In genomic region chr22:21712751-21713427, GRCh38 we compare ENCODE assay signal across 8 cellular contexts. TPM values are rescaled to one million over a fixed set of nuclear protein-coding genes. Genes with fewer than 3 reads are reported as not detected.
A peak's percentile ranks its signal among the peaks of the same experiment; 100 is the strongest.
DNase-seq lines count a peak whose midpoint lies in the region; ATAC-seq, FAIRE-seq and TF ChIP-seq lines count a peak whose summit lies in the region.

No MANE protein-coding gene starts in this region.

- no peak overlapping the region for H3K4me3 Mint-ChIP-seq in CD4-positive, alpha-beta T cell
- H3K4me3 Mint-ChIP-seq in osteocyte (ENCODE audit: unreplicated experiment) = no peak overlapping the region

- no peaks in the 10 kb centered on the region for H3K36me3 Mint-ChIP-seq in CD4-positive, alpha-beta T cell (ENCODE audit: low read depth)
- peaks cover 2% of the 10 kb centered on the region for H3K36me3 Mint-ChIP-seq in osteocyte (ENCODE audit: unreplicated experiment)

- H3K36me3 ChIP-seq in gastroesophageal sphincter (peaks cover 0 to 20% of the 10 kb centered on the region in 2 donors), tibial nerve (peaks cover 0 to 15% (median 0%) of the 10 kb centered on the region in 3 donors)

- H3K27ac Mint-ChIP-seq in CD4-positive, alpha-beta T cell = no peak overlapping the region
- H3K27ac Mint-ChIP-seq in osteocyte (ENCODE audit: unreplicated experiment) = no peak overlapping the region

- H3K27ac ChIP-seq in CD4-positive, alpha-beta T cell (ENCODE audit: low read depth, low read length) = no peak overlapping the region
- H3K27ac ChIP-seq in gastroesophageal sphincter (peak overlapping the region in 2 of 4 donors; percentile 14 to 62), tibial nerve (peak overlapping the region in 3 of 4 donors; percentile 9 to 80 (median 73))

- H3K4me1 ChIP-seq in gastroesophageal sphincter = peaks cover 0 to 21% (median 7%) of the 10 kb centered on the region in 3 donors
- peaks cover 0 to 22% (median 1%) of the 10 kb centered on the region in 4 donors for H3K4me1 ChIP-seq in tibial nerve

- H3K27me3 Mint-ChIP-seq in CD4-positive, alpha-beta T cell = no peaks in the 10 kb centered on the region
- no peaks in the 10 kb centered on the region for H3K27me3 Mint-ChIP-seq in osteocyte (ENCODE audit: unreplicated experiment)

- H3K9me3 ChIP-seq in CD4-positive, alpha-beta T cell (ENCODE audit: control insufficient read depth, low read length) = no peaks in the 10 kb centered on the region
- no peaks in the 10 kb centered on the region for H3K9me3 ChIP-seq in gastroesophageal sphincter
- H3K9me3 ChIP-seq in tibial nerve = no peaks in the 10 kb centered on the region

- TF ChIP-seq CTCF in CD4-positive, alpha-beta T cell (IDR thresholded peaks at IDR 0.05) = peak; percentile 66
- TF ChIP-seq CTCF in gastroesophageal sphincter (IDR thresholded peaks at IDR 0.05) (peak in 3 of 4 experiments; percentile 81 to 87 (median 85)), osteocyte (IDR thresholded peaks at IDR 0.05) (peak; percentile 84), tibial nerve (IDR thresholded peaks at IDR 0.05) (peak; percentile 65 to 90 (median 83))

- H3K4me3 ChIP-seq in gastroesophageal sphincter = peak overlapping the region in 1 of 2 donors; percentile 10
- H3K4me3 ChIP-seq in tibial nerve = peak overlapping the region in 1 of 4 donors; percentile 10

- POLR2A ChIA-PET in CD4-positive, alpha-beta T cell (lab: Charles Lee) = no interaction called here

- ATAC-seq in CD4-positive, alpha-beta T cell (ENCODE audit: poor library complexity) = peak; percentile 95
- peak; percentile 90 for ATAC-seq in gastroesophageal sphincter
- no peak for ATAC-seq in HG03280 (IDR thresholded peaks at IDR 0.05; ENCODE audit: unreplicated experiment)

- no peaks in the 10 kb centered on the region for H3K27me3 ChIP-seq in CD4-positive, alpha-beta T cell (ENCODE audit: control insufficient read depth, insufficient read depth, low read length)
- H3K27me3 ChIP-seq in gastroesophageal sphincter = no peaks in the 10 kb centered on the region
- no peaks in the 10 kb centered on the region for H3K27me3 ChIP-seq in tibial nerve

- TF ChIP-seq POLR2A in gastroesophageal sphincter (IDR thresholded peaks at IDR 0.05) (no peak), tibial nerve (IDR thresholded peaks at IDR 0.05) (peak in 1 of 2 donors; percentile 13)

- peaks cover 7% of the 10 kb centered on the region for H3K4me1 Mint-ChIP-seq in CD4-positive, alpha-beta T cell (ENCODE audit: low read depth)
- peaks cover 28% of the 10 kb centered on the region for H3K4me1 Mint-ChIP-seq in osteocyte (ENCODE audit: unreplicated experiment)

- no peaks in the 10 kb centered on the region for H3K9me3 Mint-ChIP-seq in CD4-positive, alpha-beta T cell
- no peaks in the 10 kb centered on the region for H3K9me3 Mint-ChIP-seq in osteocyte (ENCODE audit: unreplicated experiment)

- DNase-seq in CD4-positive, alpha-beta T cell = peak; percentile 34 to 54 (median 42)
- peak; percentile 38 for DNase-seq in HK-2 (ENCODE audit: unreplicated experiment)
- peak; percentile 54 for DNase-seq in RCC 7860 (ENCODE audit: low spot score)
- DNase-seq in activated effector memory CD4-positive, alpha-beta T cell treated with anti-CD3 and anti-CD28 coated beads, Interleukin-2, amount 50 U/mL, for 16 hours = peak; percentile 81
- no peak for DNase-seq in osteocyte (ENCODE audit: extremely low spot score, unreplicated experiment)
- DNase-seq in tibial nerve (ENCODE audit: low spot score in 2 of 2) = peak in 1 of 2 donors; percentile 76

- no peak for FAIRE-seq in RCC 7860 (lab: Jason Lieb, UNC)

- TF ChIP-seq EP300 in gastroesophageal sphincter (IDR thresholded peaks at IDR 0.05) (no peak), tibial nerve (IDR thresholded peaks at IDR 0.05) (peak in 1 of 2 donors; percentile 50)

- CTCF ChIA-PET in CD4-positive, alpha-beta T cell (lab: Charles Lee) = interaction anchor here (0.7 to 1.1 kb wide), 2 partner anchors 22 to 240 kb away, joined by 3 to 6 read pairs; partner anchors contain the start of gene PPM1F

- intact Hi-C loops in CD4-positive, alpha-beta T cell (cut with DNase I, micrococcal nuclease) = loop anchor here in 1 of 2 experiments (1.0 kb wide), 2 partner anchors 225 to 239 kb away; partner anchors contain the start of gene PPM1F

- WGBS in gastroesophageal sphincter (ENCODE audit: low coverage in 1 of 2), 2 donors = 4 to 9% methylated on average over 14 of the region's 14 CpGs
- WGBS in tibial nerve, 2 donors = 8 to 13% methylated on average over 14 of the region's 14 CpGs

RNA-seq across cellular contexts. Expression of gene YPEL1, which starts 22.7 kb away (rescaled TPM):
- 1 to 10 TPM; 2.3 to 2.6 TPM for total RNA-seq in CD4-positive, alpha-beta T cell
- total RNA-seq in gastroesophageal sphincter (10 to 100 TPM; 11.6 to 23.1 (median 15.8) TPM), osteocyte (14.7 and 15.1 TPM in 2 replicates), tibial nerve (10 to 100 TPM in 3 of 4 donors, 1 to 10 TPM in 1; 6.3 to 43.1 (median 16.5) TPM)

RNA-seq across cellular contexts. Expression of gene PPIL2, which starts 47.1 kb away (rescaled TPM):
- 10 to 100 TPM; 43.8 to 46.2 TPM for total RNA-seq in CD4-positive, alpha-beta T cell
- total RNA-seq in gastroesophageal sphincter (10 to 100 TPM; 18.6 to 38.0 (median 22.4) TPM), osteocyte (44.5 and 49.5 TPM in 2 replicates), tibial nerve (10 to 100 TPM; 29.1 to 42.3 (median 31.5) TPM)
